16 cellular contexts compared by ENCODE assay signal in genomic region chr5:53971566-53971965, GRCh38.
DNase-seq lines count a peak whose midpoint lies in the region; TF ChIP-seq lines count a peak whose summit lies in the region.
"Had no signal": no experiment of that assay in that cellular context is flagged by ENCODE, and none has a peak within 500 bp of the region (broad histone marks: within the 10 kb centered on the region; RNA-seq: fewer than 3 reads in every experiment).

No MANE protein-coding gene starts in this region.

- H3K36me3 ChIP-seq in left ventricle myocardium inferior = no peaks in the 10 kb centered on the region

- H3K27ac ChIP-seq in left ventricle myocardium inferior (replicated peaks) = peak overlapping the region; percentile 2

- TF ChIP-seq CTCF in left ventricle myocardium inferior (IDR thresholded peaks at IDR 0.05; ENCODE audit: borderline replicate concordance) (no peak), choroid plexus epithelial cell (conservative IDR thresholded peaks at IDR 0.05; ENCODE audit: low read depth, low read length) (no peak), nephron (IDR thresholded peaks at IDR 0.05; ENCODE audit: unreplicated experiment in 3 of 3) (no peak)

- H3K4me3 Mint-ChIP-seq in nephron = no peak overlapping the region
- H3K4me3 Mint-ChIP-seq: B cell; CD4-positive, alpha-beta T cell; H9 had no signal

- peaks cover 13% of the 10 kb centered on the region for H3K36me3 Mint-ChIP-seq in nephron (ENCODE audit: low read depth)

- H3K27ac Mint-ChIP-seq in nephron = peak overlapping the region in 2 of 3 experiments; percentile 36 to 44
- H3K27ac Mint-ChIP-seq: B cell; CD4-positive, alpha-beta T cell; H9 had no signal

- intact Hi-C loops in left ventricle myocardium inferior (cut with micrococcal nuclease) = no loop called here
- intact Hi-C loops in cardiac septum (cut with DNase I) = no loop called here

- H3K27me3 Mint-ChIP-seq in nephron (ENCODE audit: low read depth) = no peaks in the 10 kb centered on the region
- H3K27me3 Mint-ChIP-seq: B cell; CD4-positive, alpha-beta T cell had no signal

- peaks cover 13% of the 10 kb centered on the region for H3K4me1 Mint-ChIP-seq in nephron
- H3K4me1 Mint-ChIP-seq: B cell had no signal

- H3K9me3 Mint-ChIP-seq in nephron = no peaks in the 10 kb centered on the region
- H3K9me3 Mint-ChIP-seq: CD4-positive, alpha-beta T cell; H9 had no signal

- H3K27me3 ChIP-seq in left ventricle myocardium inferior (ENCODE audit: low read depth) = no peaks in the 10 kb centered on the region

- peaks cover 14% of the 10 kb centered on the region for H3K4me1 ChIP-seq in left ventricle myocardium inferior

- no peaks in the 10 kb centered on the region for H3K9me3 ChIP-seq in left ventricle myocardium inferior (replicated peaks)

- no peak for DNase-seq in left ventricle myocardium inferior
- DNase-seq in cardiac septum (ENCODE audit: low spot score) = no peak
- peak; percentile 46 for DNase-seq in choroid plexus epithelial cell (ENCODE audit: low read depth)
- DNase-seq in fibroblast of peridontal ligament (ENCODE audit: extremely low read depth) = peak; percentile 72
- no peak for DNase-seq in NCI-H2029 (lab: John Stamatoyannopoulos, UW)
- DNase-seq in iPS-NIHi11 (ENCODE audit: low spot score) = no peak
- no peak for DNase-seq in activated gamma-delta T cell treated with Interleukin-2 at 50 U/mL for 16 hours
- DNase-seq: ACHN; C1 segment of cervical spinal cord; Calu3; CD4-positive, alpha-beta T cell; DMS 273 treated with DMSO at 0.1 percent for 48 hours; GOT3; H9 had no signal

- H3K4me3 ChIP-seq in left ventricle myocardium inferior (no peak overlapping the region), choroid plexus epithelial cell (ENCODE audit: low read depth, low read length) (no peak overlapping the region)

Comparison
In these comparisons a context has a peak if more than half of its experiments do, and no peak if none do; other contexts are left out.
1. DNase-seq: peak in choroid plexus epithelial cell (single experiment) and fibroblast of peridontal ligament (single experiment); none in left ventricle myocardium inferior (single experiment), cardiac septum (single experiment), NCI-H2029 (single experiment), iPS-NIHi11 (single experiment) and activated gamma-delta T cell treated with Interleukin-2 at 50 U/mL for 16 hours (single experiment).